In the genomic region with DNA sequence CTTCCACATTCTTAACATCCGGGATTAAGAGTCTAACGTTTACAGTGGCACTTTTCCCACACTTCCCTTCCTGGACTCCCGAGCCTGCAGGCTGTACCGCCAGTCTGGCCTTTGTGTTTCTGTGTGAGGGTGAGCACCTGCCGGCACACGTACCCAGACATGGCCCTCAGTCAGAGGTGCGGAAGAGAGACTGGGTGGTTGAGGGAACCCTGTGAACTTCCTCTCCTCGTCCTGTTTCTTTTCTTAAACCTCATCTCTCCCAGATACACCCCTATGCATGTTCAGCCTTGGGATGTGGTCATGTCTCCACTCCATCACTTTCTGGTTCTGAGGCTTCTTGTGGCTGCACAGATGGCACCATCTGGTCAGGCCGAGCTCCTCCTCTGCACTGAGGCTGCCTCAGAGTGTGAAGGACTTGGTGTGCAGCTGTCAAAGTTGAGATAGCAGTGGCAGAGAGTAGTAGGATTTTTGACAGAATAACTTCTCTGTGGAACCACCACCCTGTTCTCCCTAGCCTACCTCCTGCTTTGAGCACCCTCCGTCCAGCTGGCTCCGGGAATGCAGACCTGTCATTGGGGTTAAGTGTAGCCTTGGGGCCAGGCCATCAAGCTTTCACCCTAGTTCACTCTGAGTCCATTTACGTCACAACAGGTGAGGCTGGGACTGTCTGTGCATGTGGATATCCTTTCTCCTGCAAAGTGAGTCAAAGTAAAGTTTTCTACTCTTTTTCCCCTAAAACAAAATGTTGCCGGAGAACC, we compare ENCODE assay signal across 10 cellular contexts. TPM values are rescaled to one million over a fixed set of nuclear protein-coding genes. Genes with fewer than 3 reads are reported as not detected.
DNase-seq lines count a peak whose midpoint lies in the region; ATAC-seq and TF ChIP-seq lines count a peak whose summit lies in the region.
"Had no signal": no experiment of that assay in that cellular context is flagged by ENCODE, and none has a peak within 500 bp of the region (broad histone marks: within the 10 kb centered on the region; RNA-seq: fewer than 3 reads in every experiment).

No MANE protein-coding gene starts in this region.

- ATAC-seq in GM18498 (IDR thresholded peaks at IDR 0.05; ENCODE audit: unreplicated experiment) (peak; percentile 66), GM21723 (IDR thresholded peaks at IDR 0.05; ENCODE audit: unreplicated experiment) (peak; percentile 70), right cardiac atrium (peak; percentile 30 to 39), GM21360 (IDR thresholded peaks at IDR 0.05; ENCODE audit: unreplicated experiment) (no peak)

- H3K27me3 ChIP-seq in right cardiac atrium (ENCODE audit: control insufficient read depth, insufficient read depth) (no peaks in the 10 kb centered on the region), ovary (no peaks in the 10 kb centered on the region)
- H3K27me3 ChIP-seq: dorsolateral prefrontal cortex had no signal

- H3K27ac ChIP-seq in KOPT-K1 (ENCODE audit: low read depth, low read length, poor library complexity, severe bottlenecking) (peak overlapping the region; percentile 1), right cardiac atrium (ENCODE audit: low read length) (no peak overlapping the region), ovary (no peak overlapping the region)
- H3K27ac ChIP-seq: SK-N-MC had no signal

- TF ChIP-seq EP300 in ovary (IDR thresholded peaks at IDR 0.05), result no peak

- intact Hi-C loops in right cardiac atrium (cut with DNase I), result loop anchor here in 1 of 4 donors (10.0 kb wide), 1 partner anchor 167 kb away; no protein-coding TSS in a partner anchor
- intact Hi-C loops in ovary (cut with DNase I), result loop anchor here in 1 of 4 donors (5.0 kb wide), 1 partner anchor 1311 kb away; no protein-coding TSS in a partner anchor

- no peak overlapping the region for H3K4me3 ChIP-seq in right cardiac atrium (ENCODE audit: low read length)
- H3K4me3 ChIP-seq in ovary, result no peak overlapping the region
- H3K4me3 ChIP-seq: dorsolateral prefrontal cortex, SK-N-MC had no signal

- H3K4me1 ChIP-seq in right cardiac atrium (ENCODE audit: control insufficient read depth, insufficient read depth, low read length) (peaks cover 20% of the 10 kb centered on the region), ovary (ENCODE audit: insufficient read depth) (no peaks in the 10 kb centered on the region)

- no peak for TF ChIP-seq CTCF in ovary (IDR thresholded peaks at IDR 0.05)

- DNase-seq in right cardiac atrium (peak in 1 of 3 donors; percentile 36), ovary (no peak), NCI-H2227 treated with DMSO at 0.1 percent for 48 hours (lab: John Stamatoyannopoulos, UW) (no peak)
- DNase-seq in activated CD4-positive, alpha-beta T cell treated with anti-CD3 and anti-CD28 coated beads, Interleukin-2, amount 50 U/mL, for 1 hour, result no peak

- H3K9me3 ChIP-seq in KOPT-K1 (ENCODE audit: insufficient read depth, low read length, poor library complexity, severe bottlenecking) (no peaks in the 10 kb centered on the region), right cardiac atrium (ENCODE audit: control insufficient read depth, low read length) (no peaks in the 10 kb centered on the region), ovary (no peaks in the 10 kb centered on the region)

- H3K36me3 ChIP-seq in KOPT-K1 (ENCODE audit: insufficient read depth, low read length) (peaks cover 9% of the 10 kb centered on the region; the same call in 1 of the 2 replicates), ovary (no peaks in the 10 kb centered on the region)

- TF ChIP-seq POLR2A in ovary (IDR thresholded peaks at IDR 0.05), result no peak

- WGBS in right cardiac atrium, result 50% methylated on average over 13 of the region's 13 CpGs
- 42 to 57% (median 48%) methylated on average over 13 of the region's 13 CpGs for WGBS in ovary, 3 donors

RNA-seq across cellular contexts. Expression of a gene that starts 31.4 kb away (rescaled TPM):
- total RNA-seq in right cardiac atrium (1 to 10 TPM in 3 of 4 donors, under 1 TPM in 1; 0.91 to 1.3 (median 1.0) TPM), ovary (1 to 10 TPM in 3 of 7 donors, under 1 TPM in 4; 0.28 to 2.1 (median 0.83) TPM)
- polyA plus RNA-seq in right cardiac atrium (0.50 TPM), ovary (1 to 10 TPM in 1 of 2 donors, under 1 TPM in 1; 0.74 to 1.6 TPM)

RNA-seq across cellular contexts. Expression of a gene that starts 33.9 kb away (rescaled TPM):
- total RNA-seq in right cardiac atrium (10 to 100 TPM; 18.4 to 25.4 (median 22.2) TPM), ovary (10 to 100 TPM; 29.9 to 51.3 (median 41.4) TPM)
- polyA plus RNA-seq in right cardiac atrium (10.2 TPM), ovary (10 to 100 TPM; 18.3 to 19.1 TPM)
